ENCODE assay signal across 1 cellular context in genomic region chr11:3834349-3835099, GRCh38.
TF ChIP-seq lines count a peak whose summit lies in the region.

No MANE protein-coding gene starts in this region.

TF ChIP-seq in GM12878, 131 proteins besides CTCF, POLR2A, EP300 and RAD21:
- TF ChIP-seq RELA (IDR thresholded peaks at IDR 0.05; ENCODE audit: borderline replicate concordance, partially characterized antibody) (no peak), PML (IDR thresholded peaks at IDR 0.05; ENCODE audit: low read length) (no peak), MAX (IDR thresholded peaks at IDR 0.05; ENCODE audit: low read depth, low read length) (no peak), NRF1 (conservative IDR thresholded peaks at IDR 0.05; ENCODE audit: low read depth, low read length) (no peak), CHD2 (IDR thresholded peaks at IDR 0.05; ENCODE audit: borderline replicate concordance, low read depth, low read length) (peak; percentile 35; the same call in 1 of the 2 replicates), IRF4 (IDR thresholded peaks at IDR 0.05; ENCODE audit: low read depth, low read length) (0 out of 2 replicates have a peak, but pooled peaks have one; percentile 9), SPI1 (IDR thresholded peaks at IDR 0.05; ENCODE audit: borderline replicate concordance, insufficient read depth, low read depth, low read length) (peak; percentile 48; the same call in 1 of the 2 replicates), TCF12 (IDR thresholded peaks at IDR 0.05; ENCODE audit: low read depth, low read length) (no peak), IKZF1 (conservative IDR thresholded peaks at IDR 0.05) (0 out of 2 replicates have a peak, but pooled peaks have one; percentile 12), ZNF274 (IDR thresholded peaks at IDR 0.05; ENCODE audit: insufficient read depth, insufficient read length) (no peak), RB1 (IDR thresholded peaks at IDR 0.05; ENCODE audit: borderline replicate concordance) (no peak), ESRRA (IDR thresholded peaks at IDR 0.05; ENCODE audit: low read length) (no peak), HDGF (IDR thresholded peaks at IDR 0.05) (no peak)
